ENCODE assay signal across 11 cellular contexts in genomic region chr14:75440733-75441474, GRCh38. TPM values are rescaled to one million over a fixed set of nuclear protein-coding genes. Genes with fewer than 3 reads are reported as not detected.
DNase-seq lines count a peak whose midpoint lies in the region; ATAC-seq and TF ChIP-seq lines count a peak whose summit lies in the region.
"Had no signal": no experiment of that assay in that cellular context is flagged by ENCODE, and none has a peak within 500 bp of the region (broad histone marks: within the 10 kb centered on the region; RNA-seq: fewer than 3 reads in every experiment).

No MANE protein-coding gene starts in this region.

- intact Hi-C loops in activated B cell treated with CpG ODN at 0.5 μM for 24 hours (cut with micrococcal nuclease) (no loop called here), heart right ventricle (cut with DNase I) (no loop called here), psoas muscle (cut with DNase I) (no loop called here)

- peaks cover 41% of the 10 kb centered on the region for H3K4me1 Mint-ChIP-seq in activated B cell treated with CpG ODN at 0.5 μM for 24 hours

- H3K4me1 ChIP-seq in heart right ventricle: peaks cover 3 to 72% (median 56%) of the 10 kb centered on the region in 9 donors
- H3K4me1 ChIP-seq in psoas muscle: peaks cover 90% of the 10 kb centered on the region

- WGBS in heart right ventricle, 2 donors: 68 to 71% methylated on average over 14 of the region's 14 CpGs
- 39 to 68% (median 48%) methylated on average over 14 of the region's 14 CpGs for WGBS in psoas muscle, 3 donors

- no peak overlapping the region for H3K4me3 ChIP-seq in heart right ventricle
- no peak overlapping the region for H3K4me3 ChIP-seq in psoas muscle
- H3K4me3 ChIP-seq: BLaER1 treated with 17β-estradiol and CSF1 and Interleukin-3, amounts not matched to agents 10 nM and 100 nM; PC-9 had no signal

- POLR2A ChIA-PET in activated B cell treated with CpG ODN at 0.5 μM for 24 hours (lab: Charles Lee): interaction anchor here (0.7 to 1.7 kb wide), 3 partner anchors 14 to 132 kb away, joined by 3 to 9 read pairs (median 3); partner anchors contain the start of gene JDP2

- H3K36me3 ChIP-seq in heart right ventricle (peaks cover 0 to 92% (median 28%) of the 10 kb centered on the region in 9 donors), psoas muscle (ENCODE audit: insufficient read depth in 1 of 2, low read depth in 1 of 2) (peaks cover 8 to 68% of the 10 kb centered on the region in 2 donors)

- H3K27ac ChIP-seq in heart right ventricle: peak overlapping the region in 8 of 10 donors; percentile 21 to 75 (median 62)
- peak overlapping the region; percentile 61 for H3K27ac ChIP-seq in psoas muscle
- H3K27ac ChIP-seq: BLaER1 treated with 17β-estradiol and CSF1 and Interleukin-3, amounts not matched to agents 10 nM and 100 nM; PC-9 had no signal

- H3K27ac Mint-ChIP-seq in activated B cell treated with CpG ODN at 0.5 μM for 24 hours: peak overlapping the region; percentile 70

- H3K9me3 Mint-ChIP-seq in activated B cell treated with CpG ODN at 0.5 μM for 24 hours: no peaks in the 10 kb centered on the region

- H3K27me3 ChIP-seq in heart right ventricle (no peaks in the 10 kb centered on the region), psoas muscle (ENCODE audit: insufficient read depth in 3 of 3, low read length in 2 of 3) (no peaks in the 10 kb centered on the region)
- H3K27me3 ChIP-seq: BLaER1 treated with 17β-estradiol and CSF1 and Interleukin-3, amounts not matched to agents 10 nM and 100 nM had no signal

- H3K27me3 Mint-ChIP-seq in activated B cell treated with CpG ODN at 0.5 μM for 24 hours: no peaks in the 10 kb centered on the region

- ATAC-seq in activated B cell treated with CpG ODN at 0.5 μM for 24 hours (ENCODE audit: low read depth) (no peak), heart right ventricle (peak; percentile 50 to 81 (median 70)), psoas muscle (peak; percentile 30 to 44 (median 44)), HG03520 (IDR thresholded peaks at IDR 0.05; ENCODE audit: unreplicated experiment) (no peak), GM21723 (IDR thresholded peaks at IDR 0.05; ENCODE audit: unreplicated experiment) (no peak)

- DNase-seq in AG09319 (ENCODE audit: extremely low read depth, low read depth) (peak; percentile 83), activated B cell treated with CpG ODN at 0.5 μM for 24 hours (no peak), heart right ventricle (peak; percentile 49 to 51), psoas muscle (peak; percentile 78 to 81), HPDE6-E6E7 (ENCODE audit: extremely low spot score) (no peak), NCI-H1092 (lab: John Stamatoyannopoulos, UW) (no peak)
- DNase-seq: activated effector memory CD4-positive, alpha-beta T cell treated with anti-CD3 and anti-CD28 coated beads, Interleukin-2, amount 50 U/mL, for 16 hours had no signal

- peaks cover 62% of the 10 kb centered on the region for H3K36me3 Mint-ChIP-seq in activated B cell treated with CpG ODN at 0.5 μM for 24 hours (ENCODE audit: low read depth)

- H3K9me3 ChIP-seq in heart right ventricle (no peaks in the 10 kb centered on the region), psoas muscle (no peaks in the 10 kb centered on the region)

- no peak overlapping the region for H3K4me3 Mint-ChIP-seq in activated B cell treated with CpG ODN at 0.5 μM for 24 hours

- TF ChIP-seq CTCF in AG09319 (IDR thresholded peaks at IDR 0.05; ENCODE audit: low read depth, low read length): no peak
- TF ChIP-seq CTCF in activated B cell treated with CpG ODN at 0.5 μM for 24 hours (IDR thresholded peaks at IDR 0.05): no peak
- TF ChIP-seq CTCF in heart right ventricle (IDR thresholded peaks at IDR 0.05): no peak
- TF ChIP-seq CTCF in psoas muscle (IDR thresholded peaks at IDR 0.05): no peak

- CTCF ChIA-PET in activated B cell treated with CpG ODN at 0.5 μM for 24 hours (lab: Charles Lee): interaction anchor here (1.0 to 2.8 kb wide), 4 partner anchors 13 to 132 kb away, joined by 3 to 9 read pairs (median 4); no protein-coding TSS in a partner anchor

RNA-seq across cellular contexts. Expression of gene JDP2, which starts 13.1 kb away (rescaled TPM):
- total RNA-seq in activated B cell treated with CpG ODN at 0.5 μM for 24 hours (21.2 and 21.8 TPM in 2 replicates), heart right ventricle (10 to 100 TPM; 12.3 to 28.0 (median 17.3) TPM), psoas muscle (10 to 100 TPM; 11.0 to 49.6 (median 30.8) TPM)
- polyA plus RNA-seq in heart right ventricle (10 to 100 TPM; 15.6 to 44.0 TPM), psoas muscle (10 to 100 TPM; 13.2 to 73.2 (median 49.9) TPM)

Comparison
In these comparisons a context has a peak if more than half of its experiments do, and no peak if none do; other contexts are left out.
1. DNase-seq: peak in AG09319 (single experiment), heart right ventricle (2 of 2) and psoas muscle (2 of 2); none in activated B cell treated with CpG ODN at 0.5 μM for 24 hours (single experiment), HPDE6-E6E7 (single experiment) and NCI-H1092 (single experiment).
2. ATAC-seq: peak in heart right ventricle (8 of 8) and psoas muscle (4 of 4); none in activated B cell treated with CpG ODN at 0.5 μM for 24 hours (single experiment), HG03520 (single experiment) and GM21723 (single experiment).